8 cellular contexts compared by ENCODE assay signal in the genomic region with DNA sequence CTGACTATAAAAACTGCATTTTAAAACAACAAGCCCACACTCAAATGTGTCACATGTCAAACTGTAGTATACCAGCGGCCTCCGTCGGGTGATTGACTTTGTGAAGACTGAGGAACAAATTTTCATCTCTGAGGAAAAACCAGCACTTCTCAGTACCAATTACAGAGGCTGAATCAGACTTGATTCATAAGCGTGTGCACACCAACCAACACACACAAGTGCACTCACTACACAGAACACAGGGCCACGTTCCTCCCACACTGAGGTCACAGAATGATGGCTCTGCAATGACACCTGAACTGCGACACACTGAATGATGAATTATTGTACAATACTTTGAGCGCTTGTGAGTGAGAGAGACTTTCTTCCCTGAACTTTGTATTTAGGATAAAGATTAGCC. TPM values are rescaled to one million over a fixed set of nuclear protein-coding genes. Genes with fewer than 3 reads are reported as not detected.
DNase-seq lines count a peak whose midpoint lies in the region; ATAC-seq and TF ChIP-seq lines count a peak whose summit lies in the region.
"Had no signal": no experiment of that assay in that cellular context is flagged by ENCODE, and none has a peak within 500 bp of the region (broad histone marks: within the 10 kb centered on the region; RNA-seq: fewer than 3 reads in every experiment).

No MANE protein-coding gene starts in this region.

- H3K27me3 Mint-ChIP-seq in immature natural killer cell (ENCODE audit: low read depth in 3 of 3) = peaks cover 0 to 2% (median 2%) of the 10 kb centered on the region in 3 donors

- H3K4me3 ChIP-seq in KMS-11 (IDR thresholded peaks at IDR 0.05; ENCODE audit: insufficient read depth, low read depth, low read length) = no peak overlapping the region

- peak overlapping the region in 1 of 5 donors; percentile 55 for H3K4me3 Mint-ChIP-seq in immature natural killer cell

- no peaks in the 10 kb centered on the region; the same call in 1 of the 2 replicates for H3K36me3 ChIP-seq in KMS-11 (ENCODE audit: insufficient read depth)

- H2AFZ ChIP-seq in KMS-11 (ENCODE audit: low read depth) = no peak overlapping the region

- H3K4me1 ChIP-seq in KMS-11 (ENCODE audit: low read depth, poor library complexity, severe bottlenecking) = peaks cover 56% of the 10 kb centered on the region

- H3K9me3 Mint-ChIP-seq in immature natural killer cell = no peaks in the 10 kb centered on the region

- DNase-seq in activated T-cell treated with anti-CD3 and anti-CD28 coated beads for 4 hours (peak; percentile 30), immature natural killer cell (no peak), D341Med (ENCODE audit: low spot score) (no peak)
- DNase-seq in stimulated activated CD8-positive, alpha-beta memory T cell treated with anti-CD3 and anti-CD28 coated beads, Interleukin-4, amount 100 ng/mL, for 48 hours = peak; percentile 72
- DNase-seq: NCI-H1417 treated with DMSO at 0.1 percent for 48 hours had no signal

- no peak for ATAC-seq in GM18873 (IDR thresholded peaks at IDR 0.05; ENCODE audit: low FRiP score, unreplicated experiment)
- ATAC-seq in HG02885 (IDR thresholded peaks at IDR 0.05; ENCODE audit: poor library complexity, unreplicated experiment) = no peak

- H4K20me1 ChIP-seq in KMS-11 (ENCODE audit: insufficient read depth) = peaks cover 27% of the 10 kb centered on the region

- no peaks in the 10 kb centered on the region for H3K27me3 ChIP-seq in KMS-11 (ENCODE audit: insufficient read depth, low read depth)

- H3K4me1 Mint-ChIP-seq in immature natural killer cell = peaks cover 71 to 86% of the 10 kb centered on the region in 2 donors

- H3K79me2 ChIP-seq in KMS-11 (ENCODE audit: insufficient read depth, low read depth) = peaks cover 97% of the 10 kb centered on the region

- H3K4me2 ChIP-seq in KMS-11 = peak overlapping the region; percentile 1; the same call in 1 of the 2 replicates

- no peak for TF ChIP-seq CTCF in KMS-11 (conservative IDR thresholded peaks at IDR 0.05; ENCODE audit: low read depth, low read length)

- H3K9ac ChIP-seq in KMS-11 = no peak overlapping the region

- H3K27ac ChIP-seq in KMS-11 = peak overlapping the region; percentile 1; the same call in 1 of the 2 replicates

- H3K36me3 Mint-ChIP-seq in immature natural killer cell = peaks cover 4 to 16% (median 14%) of the 10 kb centered on the region in 3 donors

- peak overlapping the region; percentile 69 to 89 (median 78) for H3K27ac Mint-ChIP-seq in immature natural killer cell

RNA-seq across cellular contexts. Expression of a gene that starts 29.6 kb away (rescaled TPM):
- polyA plus RNA-seq in immature natural killer cell = 10 to 100 TPM; 40.7 to 75.5 (median 42.2) TPM

Comparison
In these comparisons a context has a peak if more than half of its experiments do, and no peak if none do; other contexts are left out.
1. DNase-seq: peak in activated T-cell treated with anti-CD3 and anti-CD28 coated beads for 4 hours (single experiment) and stimulated activated CD8-positive, alpha-beta memory T cell treated with anti-CD3 and anti-CD28 coated beads, Interleukin-4, amount 100 ng/mL, for 48 hours (single experiment); none in immature natural killer cell (0 of 3) and D341Med (single experiment).